ENCODE assay signal across 8 cellular contexts in genomic region chr4:15005474-15006115, GRCh38. TPM values are rescaled to one million over a fixed set of nuclear protein-coding genes. Genes with fewer than 3 reads are reported as not detected.
DNase-seq lines count a peak whose midpoint lies in the region; ATAC-seq and TF ChIP-seq lines count a peak whose summit lies in the region.

No MANE protein-coding gene starts in this region.

- peaks cover 89% of the 10 kb centered on the region for H3K4me1 ChIP-seq in left ventricle myocardium inferior
- peaks cover 12% of the 10 kb centered on the region for H3K4me1 ChIP-seq in mesodermal cell (ENCODE audit: control insufficient read depth, insufficient read depth, low read length, poor library complexity, severe bottlenecking)
- H3K4me1 ChIP-seq in uterus = no peaks in the 10 kb centered on the region

- BruUV-seq in MCF 10A (replicated peaks; lab: Mats Ljungman, UMichigan) = TSS peak; percentile 22

- TF ChIP-seq POLR2A in uterus (IDR thresholded peaks at IDR 0.05) = no peak

- H3K36me3 ChIP-seq in left ventricle myocardium inferior (peaks cover 22% of the 10 kb centered on the region), mesodermal cell (ENCODE audit: control insufficient read depth, insufficient read depth, low read length) (no peaks in the 10 kb centered on the region), uterus (no peaks in the 10 kb centered on the region)

- DNase-seq in left ventricle myocardium inferior = no peak
- DNase-seq in left cardiac atrium = no peak
- peak; percentile 1 for DNase-seq in MCF 10A (ENCODE audit: unreplicated experiment)
- DNase-seq in uterus = no peak
- DNase-seq in NCI-H774 (lab: John Stamatoyannopoulos, UW) = no peak
- DNase-seq in putamen (ENCODE audit: low spot score) = no peak
- DNase-seq in NCI-H2107 treated with DMSO at 0.1 percent for 48 hours (lab: John Stamatoyannopoulos, UW; ENCODE audit: unreplicated experiment) = no peak

- ATAC-seq in left cardiac atrium = no peak

- peak overlapping the region; percentile 92 for H3K27ac Mint-ChIP-seq in MCF 10A (ENCODE audit: low read depth, unreplicated experiment)

- H3K36me3 Mint-ChIP-seq in MCF 10A (ENCODE audit: insufficient read depth, unreplicated experiment) = peaks cover 22% of the 10 kb centered on the region

- POLR2A ChIA-PET in MCF 10A (lab: Yijun Ruan, JAX) = interaction anchor here (0.7 to 3.1 kb wide), 12 partner anchors 20 to 1378 kb away, joined by 3 to 17 read pairs (median 4); partner anchors contain the start of gene BOD1L1

- H3K27me3 ChIP-seq in left ventricle myocardium inferior (ENCODE audit: low read depth) (no peaks in the 10 kb centered on the region), uterus (no peaks in the 10 kb centered on the region)

- H3K9me3 Mint-ChIP-seq in MCF 10A (ENCODE audit: unreplicated experiment) = no peaks in the 10 kb centered on the region

- H3K4me3 Mint-ChIP-seq in MCF 10A (ENCODE audit: unreplicated experiment) = peak overlapping the region; percentile 89

- H3K27me3 Mint-ChIP-seq in MCF 10A (ENCODE audit: insufficient read depth, unreplicated experiment) = no peaks in the 10 kb centered on the region

- H3K27ac ChIP-seq in left ventricle myocardium inferior (replicated peaks) (peak overlapping the region; percentile 100), mesodermal cell (ENCODE audit: low read depth, low read length, severe bottlenecking) (no peak overlapping the region), uterus (peak overlapping the region; percentile 97 to 98)

- peaks cover 14% of the 10 kb centered on the region for H3K4me1 Mint-ChIP-seq in MCF 10A (ENCODE audit: insufficient read depth, unreplicated experiment)

- no peak for TF ChIP-seq CTCF in left ventricle myocardium inferior (IDR thresholded peaks at IDR 0.05; ENCODE audit: borderline replicate concordance)
- TF ChIP-seq CTCF in MCF 10A (IDR thresholded peaks at IDR 0.05; ENCODE audit: unreplicated experiment) = no peak
- TF ChIP-seq CTCF in uterus (IDR thresholded peaks at IDR 0.05) = no peak

- WGBS in mesodermal cell (ENCODE audit: insufficient coverage in 2 of 2), 2 experiments = 40% methylated on average over 1 of the region's 4 CpGs; no CpG with 5 or more reads in 1 of the 2 experiments

- no peaks in the 10 kb centered on the region for H3K9me3 ChIP-seq in left ventricle myocardium inferior (replicated peaks)
- H3K9me3 ChIP-seq in mesodermal cell (ENCODE audit: control insufficient read depth, low read length) = no peaks in the 10 kb centered on the region
- no peaks in the 10 kb centered on the region for H3K9me3 ChIP-seq in uterus

- CTCF ChIA-PET in MCF 10A (lab: Yijun Ruan, JAX) = interaction anchor here (0.7 to 3.1 kb wide), 5 partner anchors 164 to 1351 kb away, joined by 3 to 16 read pairs (median 3); no protein-coding TSS in a partner anchor

- peak overlapping the region; percentile 93 for H3K4me3 ChIP-seq in left ventricle myocardium inferior
- H3K4me3 ChIP-seq in mesodermal cell (ENCODE audit: extremely low read depth, insufficient read depth, low read length, poor library complexity, severe bottlenecking) = peak overlapping the region; percentile 82
- H3K4me3 ChIP-seq in uterus = peak overlapping the region; percentile 72 to 96

- intact Hi-C loops in left ventricle myocardium inferior (cut with micrococcal nuclease) = no loop called here
- intact Hi-C loops in left cardiac atrium (cut with DNase I) = no loop called here
- intact Hi-C loops in MCF 10A (cut with micrococcal nuclease) = loop anchor here (1.0 to 10.0 kb wide), 6 partner anchors 121 to 1381 kb away; partner anchors contain the start of gene BOD1L1
- intact Hi-C loops in uterus (cut with DNase I; ENCODE audit: low total_unique reads) = no loop called here

RNA-seq across cellular contexts. Expression of gene CPEB2, which starts 3.3 kb away (rescaled TPM):
- total RNA-seq in left ventricle myocardium inferior = 23.3 TPM
- total RNA-seq in left cardiac atrium = 10 to 100 TPM; 10.4 to 15.8 TPM
- total RNA-seq in MCF 10A (2022) = 13.8 and 21.8 TPM in 2 replicates
- polyA plus RNA-seq in mesodermal cell (2013, experiment 1 of 2) = 5.6 TPM
- 4.5 TPM for polyA plus RNA-seq in mesodermal cell (2013, experiment 2 of 2)
- total RNA-seq in uterus = 10 to 100 TPM in 2 of 4 donors, 1 to 10 TPM in 2; 5.4 to 19.5 (median 13.6) TPM
